9 cellular contexts compared by ENCODE assay signal in the genomic region with DNA sequence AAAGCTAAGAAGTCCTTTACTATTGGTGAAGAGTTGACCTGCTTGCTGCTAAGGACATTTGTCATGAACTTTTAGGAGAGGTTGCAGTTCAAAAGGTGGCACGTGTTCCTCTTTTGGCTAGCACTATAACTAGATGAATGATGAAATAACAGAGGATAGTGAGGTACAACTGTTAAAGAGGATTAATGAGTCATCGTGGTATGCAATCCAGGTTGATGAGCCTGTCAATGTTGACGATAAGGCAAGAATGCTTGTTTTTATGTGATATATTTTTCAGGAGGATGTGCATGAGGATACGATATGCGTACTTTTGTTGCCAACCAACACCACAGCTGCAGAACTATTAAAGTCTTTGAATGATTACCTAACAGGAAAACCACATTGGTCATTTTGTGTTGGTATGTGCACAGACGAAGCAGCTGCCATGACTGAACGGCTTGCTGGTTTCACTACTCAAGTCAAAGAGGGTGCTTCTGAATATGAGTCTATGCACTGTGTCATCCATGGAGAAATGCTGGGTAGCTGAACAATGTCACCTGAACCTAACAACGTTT. TPM values are rescaled to one million over a fixed set of nuclear protein-coding genes. Genes with fewer than 3 reads are reported as not detected.
A peak's percentile ranks its signal among the peaks of the same experiment; 100 is the strongest.
DNase-seq lines count a peak whose midpoint lies in the region; ATAC-seq and TF ChIP-seq lines count a peak whose summit lies in the region.
"Had no signal": no experiment of that assay in that cellular context is flagged by ENCODE, and none has a peak within 500 bp of the region (broad histone marks: within the 10 kb centered on the region; RNA-seq: fewer than 3 reads in every experiment).

No MANE protein-coding gene starts in this region.

- no peaks in the 10 kb centered on the region for H3F3A ChIP-seq in SU-DHL-6 (ENCODE audit: insufficient read depth)

- no peaks in the 10 kb centered on the region for H3K36me3 ChIP-seq in CD8-positive, alpha-beta memory T cell (ENCODE audit: insufficient read depth, low read length)
- no peaks in the 10 kb centered on the region for H3K36me3 ChIP-seq in SU-DHL-6 (ENCODE audit: low read length)
- H3K36me3 ChIP-seq: SJSA1 had no signal

- CTCF ChIA-PET in CD8-positive, alpha-beta memory T cell (lab: Charles Lee): interaction anchor here (1.1 to 2.5 kb wide), 6 partner anchors 10 to 290 kb away, joined by 3 to 12 read pairs (median 4); a partner anchor contains a TSS

- H3K4me3 Mint-ChIP-seq in CD8-positive, alpha-beta memory T cell: peak overlapping the region; percentile 2 to 70 (median 65)
- H3K4me3 Mint-ChIP-seq in effector memory CD8-positive, alpha-beta T cell: peak overlapping the region; percentile 55 to 70

- ATAC-seq in GM19372 (IDR thresholded peaks at IDR 0.05; ENCODE audit: low read depth, unreplicated experiment): peak; percentile 93
- ATAC-seq in HG03378 (IDR thresholded peaks at IDR 0.05; ENCODE audit: unreplicated experiment): peak; percentile 99
- peak; percentile 89 for ATAC-seq in effector memory CD8-positive, alpha-beta T cell (replicated peaks)
- peak; percentile 95 for ATAC-seq in stimulated activated naive CD8-positive, alpha-beta T cell treated with anti-CD3 and anti-CD28 coated beads, Interleukin-15, Interleukin-2, amounts not matched to agents 100 U/mL and 50 U/mL, for 24 hours

- H4K20me1 ChIP-seq in SU-DHL-6 (ENCODE audit: low read depth, low read length): no peaks in the 10 kb centered on the region

- no peaks in the 10 kb centered on the region for H3K27me3 Mint-ChIP-seq in CD8-positive, alpha-beta memory T cell
- no peaks in the 10 kb centered on the region for H3K27me3 Mint-ChIP-seq in effector memory CD8-positive, alpha-beta T cell

- H2AFZ ChIP-seq in SU-DHL-6 (ENCODE audit: low read depth, low read length, severe bottlenecking): no peak overlapping the region

- peaks cover 39 to 71% (median 68%) of the 10 kb centered on the region in 3 donors for H3K4me1 Mint-ChIP-seq in CD8-positive, alpha-beta memory T cell
- H3K4me1 Mint-ChIP-seq in effector memory CD8-positive, alpha-beta T cell (ENCODE audit: low read depth in 2 of 2): peaks cover 32 to 33% of the 10 kb centered on the region in 2 donors

- DNase-seq in CD8-positive, alpha-beta memory T cell: peak in 3 of 5 donors; percentile 70 to 83 (median 80)
- peak; percentile 45 to 59 (median 49) for DNase-seq in effector memory CD8-positive, alpha-beta T cell
- DNase-seq in stimulated activated naive CD8-positive, alpha-beta T cell treated with anti-CD3 and anti-CD28 coated beads, Interleukin-15, Interleukin-2, amounts not matched to agents 100 U/mL and 50 U/mL, for 24 hours: peak; percentile 38
- DNase-seq in NCI-H1694 treated with DMSO at 0.1 percent for 48 hours (lab: John Stamatoyannopoulos, UW) (no peak), pons (ENCODE audit: low spot score) (no peak)

- H3K4me2 ChIP-seq in SU-DHL-6 (ENCODE audit: low read depth, low read length, poor library complexity, severe bottlenecking): peak overlapping the region; percentile 37

- POLR2A ChIA-PET in CD8-positive, alpha-beta memory T cell (lab: Charles Lee): interaction anchor here (2.4 to 3.2 kb wide), 3 partner anchors 10 to 290 kb away, joined by 12 to 17 read pairs (median 13); a partner anchor contains a TSS

- H3K9me3 ChIP-seq in CD8-positive, alpha-beta memory T cell (ENCODE audit: low read length): no peaks in the 10 kb centered on the region
- no peaks in the 10 kb centered on the region for H3K9me3 ChIP-seq in SU-DHL-6 (ENCODE audit: insufficient read depth, low read length)
- H3K9me3 ChIP-seq: SJSA1 had no signal

- H3K4me1 ChIP-seq in CD8-positive, alpha-beta memory T cell (ENCODE audit: insufficient read depth, low read length): peaks cover 24% of the 10 kb centered on the region

- H3K9me3 Mint-ChIP-seq in CD8-positive, alpha-beta memory T cell: no peaks in the 10 kb centered on the region
- H3K9me3 Mint-ChIP-seq in effector memory CD8-positive, alpha-beta T cell: no peaks in the 10 kb centered on the region

- no peaks in the 10 kb centered on the region for H3K9me2 ChIP-seq in SU-DHL-6 (replicated peaks; ENCODE audit: insufficient read depth, low read length)

- H3K27ac ChIP-seq in CD8-positive, alpha-beta memory T cell (ENCODE audit: low read depth, low read length): peak overlapping the region; percentile 33
- peak overlapping the region; percentile 51 for H3K27ac ChIP-seq in SU-DHL-6 (ENCODE audit: low read depth, low read length)
- H3K27ac ChIP-seq: SJSA1 had no signal

- peaks cover 3 to 4% (median 4%) of the 10 kb centered on the region in 3 donors for H3K36me3 Mint-ChIP-seq in CD8-positive, alpha-beta memory T cell
- no peaks in the 10 kb centered on the region for H3K36me3 Mint-ChIP-seq in effector memory CD8-positive, alpha-beta T cell (ENCODE audit: insufficient read depth)

- no peak overlapping the region for H3K9ac ChIP-seq in SU-DHL-6 (ENCODE audit: low read length)

- TF ChIP-seq CTCF in SU-DHL-6 (IDR thresholded peaks at IDR 0.05; ENCODE audit: insufficient read depth, low read length, poor library complexity, severe bottlenecking): no peak

- H3K27ac Mint-ChIP-seq in CD8-positive, alpha-beta memory T cell: peak overlapping the region; percentile 70 to 98 (median 92)
- H3K27ac Mint-ChIP-seq in effector memory CD8-positive, alpha-beta T cell: peak overlapping the region; percentile 88 to 94

- no peaks in the 10 kb centered on the region; the same call in 1 of the 2 replicates for H3K79me2 ChIP-seq in SU-DHL-6 (ENCODE audit: insufficient read depth, low read length)

- no peak overlapping the region for H3K4me3 ChIP-seq in CD8-positive, alpha-beta memory T cell (ENCODE audit: low read length)
- H3K4me3 ChIP-seq in SU-DHL-6 (ENCODE audit: insufficient read depth, low read length, poor library complexity, severe bottlenecking): no peak overlapping the region
- H3K4me3 ChIP-seq: SJSA1 had no signal

- no peaks in the 10 kb centered on the region for H3K27me3 ChIP-seq in CD8-positive, alpha-beta memory T cell (ENCODE audit: insufficient read depth, low read length, poor library complexity, severe bottlenecking)
- H3K27me3 ChIP-seq in SU-DHL-6 (ENCODE audit: low read length): no peaks in the 10 kb centered on the region
- H3K27me3 ChIP-seq: SJSA1 had no signal

RNA-seq across cellular contexts. Expression of a gene that starts 10.6 kb away (rescaled TPM):
- total RNA-seq in CD8-positive, alpha-beta memory T cell: 10 to 100 TPM; 15.4 to 17.1 TPM
- 5.4 TPM for polyA plus RNA-seq in CD8-positive, alpha-beta memory T cell

RNA-seq across cellular contexts. Expression of a gene that starts 24.5 kb away (rescaled TPM):
- total RNA-seq in CD8-positive, alpha-beta memory T cell: not detected
- polyA plus RNA-seq in CD8-positive, alpha-beta memory T cell: not detected
- total RNA-seq: SJSA1 had no signal

Comparison
In these comparisons a context has a peak if more than half of its experiments do, and no peak if none do; other contexts are left out.
1. DNase-seq: peak in CD8-positive, alpha-beta memory T cell (3 of 5), effector memory CD8-positive, alpha-beta T cell (3 of 3) and stimulated activated naive CD8-positive, alpha-beta T cell treated with anti-CD3 and anti-CD28 coated beads, Interleukin-15, Interleukin-2, amounts not matched to agents 100 U/mL and 50 U/mL, for 24 hours (single experiment); none in NCI-H1694 treated with DMSO at 0.1 percent for 48 hours (single experiment) and pons (single experiment).
2. Peak in every context shown above with its lines, with median percentiles within 50 percentile points of each other: ATAC-seq.